Comparison of ENCODE assay signal across 26 cellular contexts in the genomic region with DNA sequence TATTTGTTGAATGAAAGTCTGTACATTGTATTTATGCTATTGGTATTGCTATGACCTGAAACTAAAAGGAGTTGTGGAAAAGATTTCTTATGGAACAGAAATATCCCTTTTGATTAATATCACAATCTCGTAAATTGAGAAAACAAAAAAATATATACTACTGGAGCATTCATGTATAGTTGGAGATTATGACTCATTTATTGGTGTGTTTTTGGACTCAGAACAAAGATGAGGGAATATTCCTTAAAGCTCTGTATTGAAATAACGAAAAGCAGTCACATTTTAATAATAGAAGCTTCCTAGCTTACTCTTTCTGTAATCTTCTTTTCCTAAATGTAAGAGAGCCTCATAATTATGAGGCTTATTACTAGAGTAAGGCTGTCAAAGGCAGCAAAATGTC. TPM values are rescaled to one million over a fixed set of nuclear protein-coding genes. Genes with fewer than 3 reads are reported as not detected.
A peak's percentile ranks its signal among the peaks of the same experiment; 100 is the strongest.
DNase-seq lines count a peak whose midpoint lies in the region; ATAC-seq, FAIRE-seq and TF ChIP-seq lines count a peak whose summit lies in the region.
"Had no signal": no experiment of that assay in that cellular context is flagged by ENCODE, and none has a peak within 500 bp of the region (broad histone marks: within the 10 kb centered on the region; RNA-seq: fewer than 3 reads in every experiment).

No MANE protein-coding gene starts in this region.

- no peak overlapping the region for H2BK15ac ChIP-seq in IMR-90 (ENCODE audit: low read depth, low read length)

- peak overlapping the region in 6 of 8 donors; percentile 8 to 73 (median 62) for H3K4me3 Mint-ChIP-seq in CD4-positive, alpha-beta memory T cell
- H3K4me3 Mint-ChIP-seq in chondrocyte (ENCODE audit: unreplicated experiment) = no peak overlapping the region
- H3K4me3 Mint-ChIP-seq in natural killer cell = peak overlapping the region; percentile 65
- no peak overlapping the region for H3K4me3 Mint-ChIP-seq in activated T-helper 2 cell treated with anti-CD3 and anti-CD28 coated beads, Interferon-gamma antibody, Interleukin-2, Interleukin-4, amounts not matched to agents 10 μg/mL and 5 μg/mL and 100 μg/mL, durations not matched to agents 14 hours and 24 hours and 36 hours (ENCODE audit: low read depth)
- H3K4me3 Mint-ChIP-seq: neural progenitor cell had no signal

- CTCF ChIA-PET in CD4-positive, alpha-beta memory T cell (lab: Charles Lee; ENCODE audit: partially characterized antibody) = interaction anchor here (1.5 to 2.2 kb wide), 2 partner anchors 11 kb away, joined by 4 to 8 read pairs; no protein-coding TSS in a partner anchor
- CTCF ChIA-PET in IMR-90 (lab: Yijun Ruan, JAX) = no interaction called here

- no peak overlapping the region for H3K23ac ChIP-seq in IMR-90 (ENCODE audit: low read depth, low read length)

- H3K27me3 ChIP-seq in CD4-positive, alpha-beta memory T cell (ENCODE audit: insufficient read depth, low read length) = no peaks in the 10 kb centered on the region
- H3K27me3 ChIP-seq in IMR-90 (ENCODE audit: control insufficient read depth, insufficient read depth, low read length) (no peaks in the 10 kb centered on the region), sigmoid colon (no peaks in the 10 kb centered on the region)
- H3K27me3 ChIP-seq: brain microvascular endothelial cell, heart left ventricle, left lung, neural progenitor cell had no signal

- H3K9me1 ChIP-seq in IMR-90 (ENCODE audit: insufficient read depth, low read length) = peaks cover 8% of the 10 kb centered on the region

- no peak overlapping the region for H2AK5ac ChIP-seq in IMR-90 (ENCODE audit: low read depth, low read length)

- no peak for TF ChIP-seq CTCF in IMR-90 (conservative IDR thresholded peaks at IDR 0.05; ENCODE audit: low read depth, low read length)
- no peak for TF ChIP-seq CTCF in chondrocyte (IDR thresholded peaks at IDR 0.05)
- no peak for TF ChIP-seq CTCF in natural killer cell (IDR thresholded peaks at IDR 0.05)
- TF ChIP-seq CTCF in sigmoid colon (IDR thresholded peaks at IDR 0.05) = no peak

- peaks cover 0 to 2% (median 0%) of the 10 kb centered on the region in 8 donors for H3K9me3 Mint-ChIP-seq in CD4-positive, alpha-beta memory T cell
- H3K9me3 Mint-ChIP-seq in chondrocyte (ENCODE audit: low read depth) (no peaks in the 10 kb centered on the region), natural killer cell (no peaks in the 10 kb centered on the region)
- H3K9me3 Mint-ChIP-seq in activated T-helper 2 cell treated with anti-CD3 and anti-CD28 coated beads, Interferon-gamma antibody, Interleukin-2, Interleukin-4, amounts not matched to agents 10 μg/mL and 5 μg/mL and 100 μg/mL, durations not matched to agents 14 hours and 24 hours and 36 hours = no peaks in the 10 kb centered on the region

- H3K9ac ChIP-seq in IMR-90 (ENCODE audit: low read depth, low read length) = no peak overlapping the region
- H3K9ac ChIP-seq: neural progenitor cell had no signal

- POLR2A ChIA-PET in CD4-positive, alpha-beta memory T cell (lab: Charles Lee; ENCODE audit: partially characterized antibody) = interaction anchor here (1.4 to 6.2 kb wide), 2 partner anchors 9 to 14 kb away, joined by 3 to 62 read pairs; a partner anchor contains a TSS
- POLR2A ChIA-PET in IMR-90 (lab: Charles Lee; ENCODE audit: unreplicated experiment) = interaction anchor here (0.6 kb wide), 2 partner anchors 17 to 906 kb away, joined by 3 to 5 read pairs; no protein-coding TSS in a partner anchor

- dilution Hi-C loops in IMR-90 (cut with HindIII; ENCODE audit: low sequenced_read_pairs, unreplicated experiment) = no loop called here

- in situ Hi-C loops in IMR-90 (cut with MboI; ENCODE audit: low sequenced_read_pairs) = loop anchor here (25.0 kb wide), 1 partner anchor 474 kb away; no protein-coding TSS in a partner anchor

- H3K36me3 Mint-ChIP-seq in CD4-positive, alpha-beta memory T cell = peaks cover 10 to 18% of the 10 kb centered on the region in 2 donors
- H3K36me3 Mint-ChIP-seq in chondrocyte (ENCODE audit: low read depth) = peaks cover 3% of the 10 kb centered on the region
- H3K36me3 Mint-ChIP-seq in natural killer cell = no peaks in the 10 kb centered on the region
- H3K36me3 Mint-ChIP-seq in activated T-helper 2 cell treated with anti-CD3 and anti-CD28 coated beads, Interferon-gamma antibody, Interleukin-2, Interleukin-4, amounts not matched to agents 10 μg/mL and 5 μg/mL and 100 μg/mL, durations not matched to agents 14 hours and 24 hours and 36 hours (ENCODE audit: low read depth) = peaks cover 37% of the 10 kb centered on the region

- H3K18ac ChIP-seq in IMR-90 (ENCODE audit: low read depth, low read length) = no peak overlapping the region

- no peak overlapping the region for H2AK9ac ChIP-seq in IMR-90 (replicated peaks; ENCODE audit: low read depth, low read length, poor library complexity)

- H2BK20ac ChIP-seq in IMR-90 (ENCODE audit: low read depth, low read length) = no peak overlapping the region

- peaks cover 0 to 36% of the 10 kb centered on the region in 2 experiments; a peak in 3 of 4 replicates for H3K79me1 ChIP-seq in IMR-90 (ENCODE audit: low read depth in 1 of 2, low read length in 2 of 2)

- no peak overlapping the region for H4K8ac ChIP-seq in IMR-90 (ENCODE audit: low read depth in 2 of 2, low read length in 2 of 2)

- ATAC-seq in IMR-90 (ENCODE audit: low read depth) = 0 out of 2 replicates have a peak, but pooled peaks have one; percentile 13
- ATAC-seq in natural killer cell = no peak
- no peak for ATAC-seq in HG02840 (IDR thresholded peaks at IDR 0.05; ENCODE audit: low FRiP score, unreplicated experiment)
- ATAC-seq: left lung had no signal

- H2BK120ac ChIP-seq in IMR-90 (ENCODE audit: low read depth, low read length) = no peak overlapping the region

- no peak overlapping the region for H3K27ac Mint-ChIP-seq in CD4-positive, alpha-beta memory T cell
- H3K27ac Mint-ChIP-seq in chondrocyte (ENCODE audit: unreplicated experiment) (peak overlapping the region; percentile 2), natural killer cell (peak overlapping the region; percentile 60 to 72)
- H3K27ac Mint-ChIP-seq in activated T-helper 2 cell treated with anti-CD3 and anti-CD28 coated beads, Interferon-gamma antibody, Interleukin-2, Interleukin-4, amounts not matched to agents 10 μg/mL and 5 μg/mL and 100 μg/mL, durations not matched to agents 14 hours and 24 hours and 36 hours = no peak overlapping the region
- H3K27ac Mint-ChIP-seq: neural progenitor cell had no signal

- FAIRE-seq in GM19239 (lab: Jason Lieb, UNC) = no peak
- FAIRE-seq: endometrium had no signal

- TF ChIP-seq EP300 in sigmoid colon (IDR thresholded peaks at IDR 0.05) = no peak

- no peak overlapping the region for H3K56ac ChIP-seq in IMR-90 (ENCODE audit: extremely low read depth, insufficient read depth, low read length)

- H3K4me1 Mint-ChIP-seq in CD4-positive, alpha-beta memory T cell = peaks cover 68 to 87% (median 78%) of the 10 kb centered on the region in 4 donors
- peaks cover 77% of the 10 kb centered on the region for H3K4me1 Mint-ChIP-seq in chondrocyte (ENCODE audit: low read depth)
- peaks cover 77 to 79% of the 10 kb centered on the region in 2 donors for H3K4me1 Mint-ChIP-seq in natural killer cell
- H3K4me1 Mint-ChIP-seq in activated T-helper 2 cell treated with anti-CD3 and anti-CD28 coated beads, Interferon-gamma antibody, Interleukin-2, Interleukin-4, amounts not matched to agents 10 μg/mL and 5 μg/mL and 100 μg/mL, durations not matched to agents 14 hours and 24 hours and 36 hours (ENCODE audit: low read depth) = peaks cover 46% of the 10 kb centered on the region

- no peak overlapping the region for H3K27ac ChIP-seq in CD4-positive, alpha-beta memory T cell (ENCODE audit: low read depth, low read length)
- no peak overlapping the region for H3K27ac ChIP-seq in IMR-90 (ENCODE audit: insufficient read depth, low read length)
- H3K27ac ChIP-seq in sigmoid colon = no peak overlapping the region
- H3K27ac ChIP-seq: brain microvascular endothelial cell, coronary artery, heart left ventricle, left lung, neural progenitor cell, prostate gland, SK-N-MC, thoracic aorta, WERI-Rb-1 had no signal

- BruUV-seq in IMR-90 (replicated peaks; lab: Mats Ljungman, UMichigan) = no TSS peak

- H2BK5ac ChIP-seq in IMR-90 (ENCODE audit: low read depth, low read length, poor library complexity, severe bottlenecking) = no peak overlapping the region

- peaks cover 91% of the 10 kb centered on the region for H3K4me1 ChIP-seq in CD4-positive, alpha-beta memory T cell (ENCODE audit: insufficient read depth, low read length)
- H3K4me1 ChIP-seq in IMR-90 (ENCODE audit: control insufficient read depth, insufficient read depth, low read length) (no peaks in the 10 kb centered on the region; the same call in none of the 2 replicates), sigmoid colon (peaks cover 0 to 75% (median 58%) of the 10 kb centered on the region in 4 donors)
- H3K4me1 ChIP-seq: prostate gland had no signal

- no peak overlapping the region for H4K5ac ChIP-seq in IMR-90 (ENCODE audit: low read depth, low read length)

- no peak overlapping the region for H4K91ac ChIP-seq in IMR-90 (ENCODE audit: insufficient read depth, low read depth, low read length)

- H3K9me3 ChIP-seq in CD4-positive, alpha-beta memory T cell (ENCODE audit: control insufficient read depth in 1 of 2, low read length in 2 of 2) = no peaks in the 10 kb centered on the region
- H3K9me3 ChIP-seq in IMR-90 (ENCODE audit: control insufficient read depth, insufficient read depth, low read length) (no peaks in the 10 kb centered on the region), sigmoid colon (no peaks in the 10 kb centered on the region)
- H3K9me3 ChIP-seq: heart left ventricle, left lung, prostate gland, thoracic aorta had no signal

- H2AFZ ChIP-seq in IMR-90 (replicated peaks; ENCODE audit: low read length, poor library complexity) = no peak overlapping the region
- H2AFZ ChIP-seq: neural progenitor cell had no signal

- H3K4ac ChIP-seq in IMR-90 (ENCODE audit: low read depth, low read length) = no peak overlapping the region

- DNase-seq in CD4-positive, alpha-beta memory T cell = no peak
- no peak for DNase-seq in IMR-90
- no peak for DNase-seq in chondrocyte (ENCODE audit: low spot score)
- DNase-seq in natural killer cell = no peak
- DNase-seq in sigmoid colon = no peak
- DNase-seq in GM19239 (ENCODE audit: insufficient read length, low spot score) = no peak
- DNase-seq in activated T-helper 2 cell treated with anti-CD3 and anti-CD28 coated beads, Interferon-gamma antibody, Interleukin-2, Interleukin-4, amounts not matched to agents 10 μg/mL and 5 μg/mL and 100 μg/mL, durations not matched to agents 14 hours and 24 hours and 36 hours (ENCODE audit: low spot score) = no peak
- DNase-seq: activated T-cell treated with anti-CD3 and anti-CD28 coated beads, Interleukin-2, amount 50 U/mL, for 48 hours; brain microvascular endothelial cell; DMS53; heart left ventricle; KG1; left lung; NCI-H146; NCI-H2171; NCI-H526; RPMI8226; stimulated activated naive CD4-positive, alpha-beta T cell; WERI-Rb-1 had no signal

- no CpG with 5 or more reads among the region's 2 CpGs for WGBS in IMR-90 (ENCODE audit: extremely low coverage in 2 of 2, insufficient read length in 1 of 2), 2 experiments
- 44 to 56% methylated on average over 2 of the region's 2 CpGs for WGBS in sigmoid colon, 2 donors

- no peak overlapping the region for H3K4me2 ChIP-seq in IMR-90 (ENCODE audit: low read depth, low read length)
- H3K4me2 ChIP-seq: neural progenitor cell had no signal

- peaks cover 93% of the 10 kb centered on the region for H4K20me1 ChIP-seq in IMR-90 (ENCODE audit: insufficient read depth, low read length)

- H3K36me3 ChIP-seq in CD4-positive, alpha-beta memory T cell (ENCODE audit: insufficient read depth, low read length) = no peaks in the 10 kb centered on the region
- H3K36me3 ChIP-seq in IMR-90 (ENCODE audit: control insufficient read depth, insufficient read depth, low read length) = no peaks in the 10 kb centered on the region
- H3K36me3 ChIP-seq in sigmoid colon = no peaks in the 10 kb centered on the region
- H3K36me3 ChIP-seq: brain microvascular endothelial cell, left lung, neural progenitor cell, prostate gland, thoracic aorta, WERI-Rb-1 had no signal

- intact Hi-C loops in CD4-positive, alpha-beta memory T cell (cut with micrococcal nuclease) = no loop called here
- intact Hi-C loops in IMR-90 (cut with micrococcal nuclease) (no loop called here), natural killer cell (cut with micrococcal nuclease) (no loop called here), sigmoid colon (cut with DNase I) (no loop called here)
- intact Hi-C loops in activated T-helper 2 cell treated with anti-CD3 and anti-CD28 coated beads, Interferon-gamma antibody, Interleukin-2, Interleukin-4, amounts not matched to agents 10 μg/mL and 5 μg/mL and 100 μg/mL, durations not matched to agents 14 hours and 24 hours and 36 hours (cut with micrococcal nuclease) = no loop called here

- H3K27me3 Mint-ChIP-seq in CD4-positive, alpha-beta memory T cell = no peaks in the 10 kb centered on the region
- H3K27me3 Mint-ChIP-seq in chondrocyte (ENCODE audit: low read depth) (no peaks in the 10 kb centered on the region), natural killer cell (ENCODE audit: low read depth in 2 of 2) (no peaks in the 10 kb centered on the region)
- no peaks in the 10 kb centered on the region for H3K27me3 Mint-ChIP-seq in activated T-helper 2 cell treated with anti-CD3 and anti-CD28 coated beads, Interferon-gamma antibody, Interleukin-2, Interleukin-4, amounts not matched to agents 10 μg/mL and 5 μg/mL and 100 μg/mL, durations not matched to agents 14 hours and 24 hours and 36 hours (ENCODE audit: low read depth)

- no peak for TF ChIP-seq POLR2A in IMR-90 (IDR thresholded peaks at IDR 0.05; ENCODE audit: low read depth, low read length)
- TF ChIP-seq POLR2A in sigmoid colon (IDR thresholded peaks at IDR 0.05) = no peak

- TF ChIP-seq RAD21 in IMR-90 (IDR thresholded peaks at IDR 0.05; ENCODE audit: low read length) = no peak

- no peak overlapping the region for H3K4me3 ChIP-seq in CD4-positive, alpha-beta memory T cell (ENCODE audit: low read length in 2 of 2)
- H3K4me3 ChIP-seq in IMR-90 (ENCODE audit: insufficient read depth, low read depth, low read length) (no peak overlapping the region), sigmoid colon (no peak overlapping the region)
- H3K4me3 ChIP-seq: coronary artery, heart left ventricle, left lung, neural progenitor cell, prostate gland, SK-N-MC, thoracic aorta had no signal

- no peak overlapping the region for H3K14ac ChIP-seq in IMR-90 (replicated peaks; ENCODE audit: low read depth, low read length)

RNA-seq across cellular contexts. Expression of a gene that starts 14.3 kb away (rescaled TPM):
- total RNA-seq in CD4-positive, alpha-beta memory T cell = 100 to 1,000 TPM; 175 to 176 TPM
- 10 to 100 TPM; 65.8 to 65.9 TPM for polyA plus RNA-seq in CD4-positive, alpha-beta memory T cell
- total RNA-seq in IMR-90 (2012; rRNA removed) (1,415 and 1,677 TPM in 2 replicates), chondrocyte (487 to 677 TPM (median 488 TPM) in 3 replicates), natural killer cell (100 to 1,000 TPM; 213 to 258 (median 230) TPM), sigmoid colon (100 to 1,000 TPM; 362 to 495 (median 404) TPM)
- polyA plus RNA-seq in IMR-90 (2012; rRNA removed) (364 and 381 TPM in 2 replicates), sigmoid colon (100 to 1,000 TPM; 189 to 585 (median 255) TPM)
- 187 and 317 TPM in 2 replicates for polyA plus RNA-seq in IMR-90 (2012; cell fraction: cytosol; rRNA removed)
- 205 and 300 TPM in 2 replicates for polyA plus RNA-seq in IMR-90 (2012; cell fraction: nucleus; rRNA removed; ENCODE audit: low replicate concordance)
- 230 and 238 TPM in 2 replicates for total RNA-seq in activated T-helper 2 cell treated with anti-CD3 and anti-CD28 coated beads, Interferon-gamma antibody, Interleukin-2, Interleukin-4, amounts not matched to agents 10 μg/mL and 5 μg/mL and 100 μg/mL, durations not matched to agents 14 hours and 24 hours and 36 hours

Comparison
In these comparisons a context has a peak if more than half of its experiments do, and no peak if none do; other contexts are left out.
1. H3K27ac Mint-ChIP-seq: peak in chondrocyte (single experiment) and natural killer cell (2 of 2); none in CD4-positive, alpha-beta memory T cell (0 of 7) and activated T-helper 2 cell treated with anti-CD3 and anti-CD28 coated beads, Interferon-gamma antibody, Interleukin-2, Interleukin-4, amounts not matched to agents 10 μg/mL and 5 μg/mL and 100 μg/mL, durations not matched to agents 14 hours and 24 hours and 36 hours (single experiment).
2. H3K4me3 Mint-ChIP-seq: peak in CD4-positive, alpha-beta memory T cell (6 of 8) and natural killer cell (single experiment); none in chondrocyte (single experiment) and activated T-helper 2 cell treated with anti-CD3 and anti-CD28 coated beads, Interferon-gamma antibody, Interleukin-2, Interleukin-4, amounts not matched to agents 10 μg/mL and 5 μg/mL and 100 μg/mL, durations not matched to agents 14 hours and 24 hours and 36 hours (single experiment).